ENCODE assay signal across 1 cellular context in the genomic region with DNA sequence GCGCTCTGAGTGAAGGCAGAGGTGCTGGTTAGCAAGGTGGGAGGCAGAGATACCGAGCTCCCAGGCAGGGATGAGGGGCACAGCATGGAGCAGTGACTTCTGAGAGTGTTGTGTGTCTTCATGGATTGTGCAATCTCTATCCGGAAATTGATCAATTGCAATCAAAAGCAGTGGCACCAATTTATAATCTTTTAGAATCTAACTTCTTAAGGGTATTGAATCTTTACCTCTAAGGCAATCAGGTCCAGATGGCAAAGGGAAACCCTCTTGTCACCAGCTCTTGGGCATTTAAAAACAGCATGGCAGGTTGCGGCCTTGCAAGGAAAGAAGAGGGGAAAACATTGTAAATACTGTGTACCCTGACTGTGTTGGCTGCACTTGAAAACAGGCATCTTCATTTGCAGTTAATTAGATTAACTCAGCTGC.
TF ChIP-seq lines count a peak whose summit lies in the region.

No MANE protein-coding gene starts in this region.

TF ChIP-seq in GM23338, 12 proteins besides CTCF, POLR2A, EP300 and RAD21 (continued from another document):
- TF ChIP-seq, protein P1, sequence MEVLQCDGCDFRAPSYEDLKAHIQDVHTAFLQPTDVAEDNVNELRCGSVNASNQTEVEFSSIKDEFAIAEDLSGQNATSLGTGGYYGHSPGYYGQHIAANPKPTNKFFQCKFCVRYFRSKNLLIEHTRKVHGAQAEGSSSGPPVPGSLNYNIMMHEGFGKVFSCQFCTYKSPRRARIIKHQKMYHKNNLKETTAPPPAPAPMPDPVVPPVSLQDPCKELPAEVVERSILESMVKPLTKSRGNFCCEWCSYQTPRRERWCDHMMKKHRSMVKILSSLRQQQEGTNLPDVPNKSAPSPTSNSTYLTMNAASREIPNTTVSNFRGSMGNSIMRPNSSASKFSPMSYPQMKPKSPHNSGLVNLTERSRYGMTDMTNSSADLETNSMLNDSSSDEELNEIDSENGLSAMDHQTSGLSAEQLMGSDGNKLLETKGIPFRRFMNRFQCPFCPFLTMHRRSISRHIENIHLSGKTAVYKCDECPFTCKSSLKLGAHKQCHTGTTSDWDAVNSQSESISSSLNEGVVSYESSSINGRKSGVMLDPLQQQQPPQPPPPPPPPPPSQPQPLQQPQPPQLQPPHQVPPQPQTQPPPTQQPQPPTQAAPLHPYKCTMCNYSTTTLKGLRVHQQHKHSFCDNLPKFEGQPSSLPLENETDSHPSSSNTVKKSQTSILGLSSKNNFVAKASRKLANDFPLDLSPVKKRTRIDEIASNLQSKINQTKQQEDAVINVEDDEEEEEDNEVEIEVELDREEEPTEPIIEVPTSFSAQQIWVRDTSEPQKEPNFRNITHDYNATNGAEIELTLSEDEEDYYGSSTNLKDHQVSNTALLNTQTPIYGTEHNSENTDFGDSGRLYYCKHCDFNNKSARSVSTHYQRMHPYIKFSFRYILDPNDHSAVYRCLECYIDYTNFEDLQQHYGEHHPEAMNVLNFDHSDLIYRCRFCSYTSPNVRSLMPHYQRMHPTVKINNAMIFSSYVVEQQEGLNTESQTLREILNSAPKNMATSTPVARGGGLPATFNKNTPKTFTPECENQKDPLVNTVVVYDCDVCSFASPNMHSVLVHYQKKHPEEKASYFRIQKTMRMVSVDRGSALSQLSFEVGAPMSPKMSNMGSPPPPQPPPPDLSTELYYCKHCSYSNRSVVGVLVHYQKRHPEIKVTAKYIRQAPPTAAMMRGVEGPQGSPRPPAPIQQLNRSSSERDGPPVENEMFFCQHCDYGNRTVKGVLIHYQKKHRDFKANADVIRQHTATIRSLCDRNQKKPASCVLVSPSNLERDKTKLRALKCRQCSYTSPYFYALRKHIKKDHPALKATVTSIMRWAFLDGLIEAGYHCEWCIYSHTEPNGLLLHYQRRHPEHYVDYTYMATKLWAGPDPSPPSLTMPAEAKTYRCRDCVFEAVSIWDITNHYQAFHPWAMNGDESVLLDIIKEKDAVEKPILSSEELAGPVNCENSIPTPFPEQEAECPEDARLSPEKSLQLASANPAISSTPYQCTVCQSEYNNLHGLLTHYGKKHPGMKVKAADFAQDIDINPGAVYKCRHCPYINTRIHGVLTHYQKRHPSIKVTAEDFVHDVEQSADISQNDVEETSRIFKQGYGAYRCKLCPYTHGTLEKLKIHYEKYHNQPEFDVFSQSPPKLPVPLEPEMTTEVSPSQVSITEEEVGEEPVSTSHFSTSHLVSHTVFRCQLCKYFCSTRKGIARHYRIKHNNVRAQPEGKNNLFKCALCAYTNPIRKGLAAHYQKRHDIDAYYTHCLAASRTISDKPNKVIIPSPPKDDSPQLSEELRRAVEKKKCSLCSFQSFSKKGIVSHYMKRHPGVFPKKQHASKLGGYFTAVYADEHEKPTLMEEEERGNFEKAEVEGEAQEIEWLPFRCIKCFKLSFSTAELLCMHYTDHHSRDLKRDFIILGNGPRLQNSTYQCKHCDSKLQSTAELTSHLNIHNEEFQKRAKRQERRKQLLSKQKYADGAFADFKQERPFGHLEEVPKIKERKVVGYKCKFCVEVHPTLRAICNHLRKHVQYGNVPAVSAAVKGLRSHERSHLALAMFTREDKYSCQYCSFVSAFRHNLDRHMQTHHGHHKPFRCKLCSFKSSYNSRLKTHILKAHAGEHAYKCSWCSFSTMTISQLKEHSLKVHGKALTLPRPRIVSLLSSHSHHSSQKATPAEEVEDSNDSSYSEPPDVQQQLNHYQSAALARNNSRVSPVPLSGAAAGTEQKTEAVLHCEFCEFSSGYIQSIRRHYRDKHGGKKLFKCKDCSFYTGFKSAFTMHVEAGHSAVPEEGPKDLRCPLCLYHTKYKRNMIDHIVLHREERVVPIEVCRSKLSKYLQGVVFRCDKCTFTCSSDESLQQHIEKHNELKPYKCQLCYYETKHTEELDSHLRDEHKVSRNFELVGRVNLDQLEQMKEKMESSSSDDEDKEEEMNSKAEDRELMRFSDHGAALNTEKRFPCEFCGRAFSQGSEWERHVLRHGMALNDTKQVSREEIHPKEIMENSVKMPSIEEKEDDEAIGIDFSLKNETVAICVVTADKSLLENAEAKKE (CRISPR knock-in tag; IDR thresholded peaks at IDR 0.05): no peak
- TF ChIP-seq CREB1 (CRISPR knock-in tag; IDR thresholded peaks at IDR 0.05; ENCODE audit: low read depth): no peak
- TF ChIP-seq POLR2AphosphoS5 (IDR thresholded peaks at IDR 0.05; ENCODE audit: low read depth): no peak
- no peak for TF ChIP-seq STAT1 (IDR thresholded peaks at IDR 0.05; ENCODE audit: unreplicated experiment)
- TF ChIP-seq, protein P2, sequence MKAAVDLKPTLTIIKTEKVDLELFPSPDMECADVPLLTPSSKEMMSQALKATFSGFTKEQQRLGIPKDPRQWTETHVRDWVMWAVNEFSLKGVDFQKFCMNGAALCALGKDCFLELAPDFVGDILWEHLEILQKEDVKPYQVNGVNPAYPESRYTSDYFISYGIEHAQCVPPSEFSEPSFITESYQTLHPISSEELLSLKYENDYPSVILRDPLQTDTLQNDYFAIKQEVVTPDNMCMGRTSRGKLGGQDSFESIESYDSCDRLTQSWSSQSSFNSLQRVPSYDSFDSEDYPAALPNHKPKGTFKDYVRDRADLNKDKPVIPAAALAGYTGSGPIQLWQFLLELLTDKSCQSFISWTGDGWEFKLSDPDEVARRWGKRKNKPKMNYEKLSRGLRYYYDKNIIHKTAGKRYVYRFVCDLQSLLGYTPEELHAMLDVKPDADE (IDR thresholded peaks at IDR 0.05): no peak
- no peak for TF ChIP-seq EZH2 (IDR thresholded peaks at IDR 0.05; ENCODE audit: low read depth, unreplicated experiment)
